Comparison of ENCODE assay signal across 22 cellular contexts in genomic region chr20:9032758-9033157, GRCh38. TPM values are rescaled to one million over a fixed set of nuclear protein-coding genes. Genes with fewer than 3 reads are reported as not detected.
"Had no signal": no experiment of that assay in that cellular context is flagged by ENCODE, and none has a peak within 500 bp of the region (broad histone marks: within the 10 kb centered on the region; RNA-seq: fewer than 3 reads in every experiment).

No MANE protein-coding gene starts in this region.

- H3K4me1 Mint-ChIP-seq: activated naive CD8-positive, alpha-beta T cell treated with anti-CD3 and anti-CD28 coated beads for 36 hours; naive thymus-derived CD4-positive, alpha-beta T cell; neural crest cell; stimulated activated effector memory CD8-positive, alpha-beta T cell treated with anti-CD3 and anti-CD28 coated beads, Interleukin-12 subunit alpha, Interleukin-12 subunit beta, amount 100 ng/mL, for 72 hours; stimulated activated naive CD8-positive, alpha-beta T cell treated with anti-CD3 and anti-CD28 coated beads, Interleukin-15, amount 100 ng/mL, for 72 hours had no signal

- H3K36me3 Mint-ChIP-seq: activated naive CD8-positive, alpha-beta T cell treated with anti-CD3 and anti-CD28 coated beads for 36 hours; naive thymus-derived CD4-positive, alpha-beta T cell; stimulated activated effector memory CD8-positive, alpha-beta T cell treated with anti-CD3 and anti-CD28 coated beads, Interleukin-12 subunit alpha, Interleukin-12 subunit beta, amount 100 ng/mL, for 72 hours; WTC11 had no signal

- H3K4me3 ChIP-seq: heart right ventricle, lower lobe of right lung, right lobe of liver had no signal

- H3K27ac ChIP-seq: heart right ventricle, lower lobe of right lung, right lobe of liver had no signal

- H3K9me3 ChIP-seq: right lobe of liver had no signal

- ATAC-seq: heart right ventricle; lower lobe of right lung; naive thymus-derived CD4-positive, alpha-beta T cell; right lobe of liver; stimulated activated effector memory CD8-positive, alpha-beta T cell treated with anti-CD3 and anti-CD28 coated beads, Interleukin-12 subunit alpha, Interleukin-12 subunit beta, amount 100 ng/mL, for 72 hours; stimulated activated naive CD8-positive, alpha-beta T cell treated with anti-CD3 and anti-CD28 coated beads, Interleukin-15, amount 100 ng/mL, for 72 hours; WTC11 had no signal

- H3K4me3 Mint-ChIP-seq: activated naive CD8-positive, alpha-beta T cell treated with anti-CD3 and anti-CD28 coated beads for 36 hours; naive thymus-derived CD4-positive, alpha-beta T cell; neural crest cell; stimulated activated effector memory CD8-positive, alpha-beta T cell treated with anti-CD3 and anti-CD28 coated beads, Interleukin-12 subunit alpha, Interleukin-12 subunit beta, amount 100 ng/mL, for 72 hours; stimulated activated naive CD8-positive, alpha-beta T cell treated with anti-CD3 and anti-CD28 coated beads, Interleukin-15, amount 100 ng/mL, for 72 hours; WTC11 had no signal

- DNase-seq: activated naive CD4-positive, alpha-beta T cell treated with Interleukin-2 at 50 U/mL for 16 hours; activated naive CD8-positive, alpha-beta T cell treated with anti-CD3 and anti-CD28 coated beads for 36 hours; activated T-cell treated with anti-CD3 and anti-CD28 coated beads, Interleukin-2, amount 50 U/mL, for 1 hour; amniotic stem cell; effector CD4-positive, alpha-beta T cell; erythroblast; heart right ventricle; kidney; lower lobe of right lung; mesendoderm; naive thymus-derived CD4-positive, alpha-beta T cell; occipital lobe; posterior cingulate gyrus; right lobe of liver; small intestine; stimulated activated CD4-positive, alpha-beta T cell treated with anti-CD3 and anti-CD28 coated beads, Interleukin-2, amount 100 ng/mL, for 24 hours; stimulated activated naive CD8-positive, alpha-beta T cell treated with anti-CD3 and anti-CD28 coated beads, Interleukin-15, amount 100 ng/mL, for 72 hours; T-helper 9 cell had no signal

- H3K27me3 ChIP-seq: heart right ventricle, right lobe of liver had no signal

- H3K36me3 ChIP-seq: heart right ventricle, lower lobe of right lung, right lobe of liver had no signal

- H3K4me1 ChIP-seq: heart right ventricle, lower lobe of right lung, right lobe of liver had no signal

- H3K27ac Mint-ChIP-seq: activated naive CD8-positive, alpha-beta T cell treated with anti-CD3 and anti-CD28 coated beads for 36 hours; naive thymus-derived CD4-positive, alpha-beta T cell; stimulated activated effector memory CD8-positive, alpha-beta T cell treated with anti-CD3 and anti-CD28 coated beads, Interleukin-12 subunit alpha, Interleukin-12 subunit beta, amount 100 ng/mL, for 72 hours; stimulated activated naive CD8-positive, alpha-beta T cell treated with anti-CD3 and anti-CD28 coated beads, Interleukin-15, amount 100 ng/mL, for 72 hours; WTC11 had no signal

- H3K27me3 Mint-ChIP-seq: activated naive CD8-positive, alpha-beta T cell treated with anti-CD3 and anti-CD28 coated beads for 36 hours; stimulated activated naive CD8-positive, alpha-beta T cell treated with anti-CD3 and anti-CD28 coated beads, Interleukin-15, amount 100 ng/mL, for 72 hours had no signal

RNA-seq across cellular contexts. Expression of gene PLCB4, which starts 36.1 kb away (rescaled TPM):
- total RNA-seq: activated naive CD8-positive, alpha-beta T cell treated with anti-CD3 and anti-CD28 coated beads for 36 hours; T-helper 1 cell treated with Interleukin-12 subunit alpha and Interleukin-12 subunit beta and Interleukin-4 antibody, amounts not matched to agents 30 ng/mL and 1 ng/mL, for 36 hours had no signal
